ENCODE assay signal across 28 cellular contexts in the genomic region with DNA sequence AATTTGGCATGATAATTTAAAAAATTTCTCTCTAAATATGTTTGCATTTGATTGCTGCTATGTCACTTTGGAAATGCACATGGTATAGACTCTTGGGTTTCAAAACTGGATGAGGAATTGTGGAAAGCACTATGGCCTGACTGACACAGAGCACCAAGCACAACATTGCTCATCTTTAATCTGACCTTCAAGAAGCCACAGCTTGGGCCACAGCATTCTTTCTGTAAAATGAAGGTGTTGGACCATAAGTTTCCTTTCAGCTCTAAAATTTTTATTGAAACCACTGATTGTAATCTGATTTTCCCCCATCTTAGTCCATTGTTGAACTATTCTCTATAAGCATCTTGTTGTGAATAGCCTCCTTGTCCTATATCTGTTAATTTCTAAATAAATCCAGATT. TPM values are rescaled to one million over a fixed set of nuclear protein-coding genes. Genes with fewer than 3 reads are reported as not detected.
DNase-seq lines count a peak whose midpoint lies in the region; ATAC-seq, FAIRE-seq and TF ChIP-seq lines count a peak whose summit lies in the region.
"Had no signal": no experiment of that assay in that cellular context is flagged by ENCODE, and none has a peak within 500 bp of the region (broad histone marks: within the 10 kb centered on the region; RNA-seq: fewer than 3 reads in every experiment).

No MANE protein-coding gene starts in this region.

- ATAC-seq in HG03354 (IDR thresholded peaks at IDR 0.05; ENCODE audit: poor library complexity, severe bottlenecking, unreplicated experiment): no peak
- ATAC-seq in GM21825 (IDR thresholded peaks at IDR 0.05; ENCODE audit: unreplicated experiment): no peak
- ATAC-seq: HCT116 had no signal

- H3K4me3 ChIP-seq in AG10803 (ENCODE audit: low read length) (no peak overlapping the region), sigmoid colon (no peak overlapping the region)
- H3K4me3 ChIP-seq: BLaER1 treated with 17β-estradiol and CSF1 and Interleukin-3, amounts not matched to agents 10 nM and 100 nM; prostate gland; spleen; suprapubic skin; uterus had no signal

- DNase-seq in AG10803 (ENCODE audit: low read depth): peak; percentile 59
- DNase-seq in GM12891 (ENCODE audit: insufficient read length, low spot score): no peak
- peak; percentile 75 for DNase-seq in amniotic epithelial cell (ENCODE audit: low read depth)
- DNase-seq in kidney tubule cell (ENCODE audit: low spot score): peak; percentile 22
- DNase-seq in GM13977 (ENCODE audit: low spot score): no peak
- no peak for DNase-seq in sigmoid colon
- DNase-seq: ACHN; activated B cell treated with CpG ODN at 0.5 μM for 24 hours; activated CD4-positive, alpha-beta T cell treated with anti-CD3 and anti-CD28 coated beads, Interleukin-2, amount 50 U/mL, for 48 hours; activated gamma-delta T cell treated with Interleukin-2 at 50 U/mL for 16 hours; amygdala; hippocampal formation; KG1; NCI-H1694; NCI-H2171; NCI-H526; SK-N-SH; spleen; T1000; uterus had no signal

- intact Hi-C loops in sigmoid colon (cut with DNase I): no loop called here

- no peak for TF ChIP-seq POLR2A in GM12891 (IDR thresholded peaks at IDR 0.05; ENCODE audit: low read depth, low read length)
- no peak for TF ChIP-seq POLR2A in sigmoid colon (IDR thresholded peaks at IDR 0.05)

- TF ChIP-seq EP300 in sigmoid colon (IDR thresholded peaks at IDR 0.05): no peak

- in situ Hi-C loops in GM13977 (cut with MboI; ENCODE audit: low pct_unique_long_range_greater_than_20kb, low sequenced_read_pairs, unreplicated experiment): loop anchor here (25.0 kb wide), 1 partner anchor 257 kb away; no protein-coding TSS in a partner anchor

- H3K27ac ChIP-seq in sigmoid colon: no peak overlapping the region
- H3K27ac ChIP-seq: BLaER1 treated with 17β-estradiol and CSF1 and Interleukin-3, amounts not matched to agents 10 nM and 100 nM; prostate gland; RWPE1; suprapubic skin; uterus had no signal

- H3K27me3 ChIP-seq in sigmoid colon: no peaks in the 10 kb centered on the region
- H3K27me3 ChIP-seq: BLaER1 treated with 17β-estradiol and CSF1 and Interleukin-3, amounts not matched to agents 10 nM and 100 nM; spleen; suprapubic skin; uterus had no signal

- FAIRE-seq in GM12891 (lab: Jason Lieb, UNC): peak; percentile 33
- FAIRE-seq: islet of Langerhans had no signal

- H3K36me3 ChIP-seq in sigmoid colon: no peaks in the 10 kb centered on the region
- H3K36me3 ChIP-seq: prostate gland, suprapubic skin, uterus had no signal

- no peaks in the 10 kb centered on the region for H3K9me3 ChIP-seq in sigmoid colon
- H3K9me3 ChIP-seq: prostate gland, SK-N-SH, spleen, suprapubic skin, uterus had no signal

- TF ChIP-seq CTCF in AG10803 (conservative IDR thresholded peaks at IDR 0.05; ENCODE audit: low read length) (no peak), GM13977 (IDR thresholded peaks at IDR 0.05; ENCODE audit: extremely low read depth, insufficient read depth, missing control alignments) (no peak), sigmoid colon (IDR thresholded peaks at IDR 0.05) (no peak)

- H3K4me1 ChIP-seq in sigmoid colon: peaks cover 0 to 56% (median 43%) of the 10 kb centered on the region in 4 donors
- H3K4me1 ChIP-seq: prostate gland, uterus had no signal

TF ChIP-seq in GM12891, 5 proteins besides CTCF, POLR2A, EP300 and RAD21:
- no peak for TF ChIP-seq PAX5 (IDR thresholded peaks at IDR 0.05; ENCODE audit: insufficient read depth, low read length, severe bottlenecking)
- no peak for TF ChIP-seq SPI1 (IDR thresholded peaks at IDR 0.05; ENCODE audit: low read depth, low read length)
- TF ChIP-seq POLR2AphosphoS5 (IDR thresholded peaks at IDR 0.05; ENCODE audit: low read depth, low read length): no peak
- TF ChIP-seq TAF1 (IDR thresholded peaks at IDR 0.05; ENCODE audit: low read depth, low read length): no peak
- TF ChIP-seq POU2F2 (IDR thresholded peaks at IDR 0.05; ENCODE audit: low read depth, low read length): no peak

RNA-seq across cellular contexts. Expression of a gene that starts 41.0 kb away (rescaled TPM):
- 25.2 TPM for polyA plus RNA-seq in GM12891 (2012; ENCODE audit: low read depth, missing spikeins)
- 100 to 1,000 TPM; 139 to 146 (median 142) TPM for total RNA-seq in sigmoid colon
- 10 to 100 TPM in 2 of 3 donors, 1 to 10 TPM in 1; 9.2 to 19.2 (median 14.4) TPM for polyA plus RNA-seq in sigmoid colon

Comparison
In these comparisons a context has a peak if more than half of its experiments do, and no peak if none do; other contexts are left out.
1. DNase-seq: peak in AG10803 (single experiment), amniotic epithelial cell (single experiment) and kidney tubule cell (single experiment); none in GM12891 (single experiment), GM13977 (single experiment) and sigmoid colon (single experiment).